Comparison of ENCODE assay signal across 15 cellular contexts in genomic region chr10:12499587-12499986, GRCh38.
DNase-seq lines count a peak whose midpoint lies in the region; ATAC-seq, FAIRE-seq and TF ChIP-seq lines count a peak whose summit lies in the region.
"Had no signal": no experiment of that assay in that cellular context is flagged by ENCODE, and none has a peak within 500 bp of the region (broad histone marks: within the 10 kb centered on the region; RNA-seq: fewer than 3 reads in every experiment).

No MANE protein-coding gene starts in this region.

- H3K27me3 ChIP-seq in CD8-positive, alpha-beta T cell (ENCODE audit: insufficient read depth, low read length), result no peaks in the 10 kb centered on the region
- H3K27me3 ChIP-seq in astrocyte (ENCODE audit: insufficient read depth, low read length), result no peaks in the 10 kb centered on the region
- H3K27me3 ChIP-seq: colonic mucosa, upper lobe of left lung had no signal

- CTCF ChIA-PET in CD8-positive, alpha-beta T cell (lab: Charles Lee), result no interaction called here

- no peak overlapping the region for H3K9ac ChIP-seq in astrocyte (ENCODE audit: low read length)

- H3K4me2 ChIP-seq in astrocyte (ENCODE audit: low read length), result peak overlapping the region; percentile 8

- ATAC-seq in CD8-positive, alpha-beta T cell, result peak; percentile 17
- peak; percentile 81 for ATAC-seq in left ventricle myocardium superior

- peaks cover 22% of the 10 kb centered on the region for H3K79me2 ChIP-seq in astrocyte (ENCODE audit: insufficient read depth, low read length)

- POLR2A ChIA-PET in CD8-positive, alpha-beta T cell (lab: Charles Lee), result no interaction called here

- H3K4me1 Mint-ChIP-seq in CD8-positive, alpha-beta T cell (ENCODE audit: low read depth), result peaks cover 48% of the 10 kb centered on the region
- H3K4me1 Mint-ChIP-seq in astrocyte (ENCODE audit: low read depth, unreplicated experiment), result peaks cover 25% of the 10 kb centered on the region

- intact Hi-C loops in CD8-positive, alpha-beta T cell (cut with DNase I, micrococcal nuclease), result no loop called here
- intact Hi-C loops in left ventricle myocardium superior (cut with micrococcal nuclease), result no loop called here

- H3K4me3 Mint-ChIP-seq in CD8-positive, alpha-beta T cell, result no peak overlapping the region
- H3K4me3 Mint-ChIP-seq in astrocyte (ENCODE audit: unreplicated experiment), result peak overlapping the region; percentile 40

- H3K36me3 ChIP-seq in CD8-positive, alpha-beta T cell (ENCODE audit: insufficient read depth, low read length), result no peaks in the 10 kb centered on the region
- no peaks in the 10 kb centered on the region for H3K36me3 ChIP-seq in astrocyte (ENCODE audit: insufficient read depth, low read length)
- H3K36me3 ChIP-seq: colonic mucosa, upper lobe of left lung had no signal

- H3K9me3 ChIP-seq in CD8-positive, alpha-beta T cell (ENCODE audit: low read length), result no peaks in the 10 kb centered on the region
- no peaks in the 10 kb centered on the region for H3K9me3 ChIP-seq in astrocyte (ENCODE audit: insufficient read depth, low read depth, low read length)
- H3K9me3 ChIP-seq: colonic mucosa, upper lobe of left lung had no signal

- FAIRE-seq in astrocyte (lab: Jason Lieb, UNC), result no peak

- H3K4me3 ChIP-seq in CD8-positive, alpha-beta T cell (ENCODE audit: low read depth, low read length), result no peak overlapping the region
- no peak overlapping the region for H3K4me3 ChIP-seq in astrocyte (ENCODE audit: insufficient read depth, low read depth, low read length)
- H3K4me3 ChIP-seq: colonic mucosa, upper lobe of left lung had no signal

- H3K36me3 Mint-ChIP-seq in CD8-positive, alpha-beta T cell, result no peaks in the 10 kb centered on the region
- peaks cover 4% of the 10 kb centered on the region for H3K36me3 Mint-ChIP-seq in astrocyte (ENCODE audit: low read depth, unreplicated experiment)

- H3K4me1 ChIP-seq in CD8-positive, alpha-beta T cell (ENCODE audit: insufficient read depth, low read length), result peaks cover 6% of the 10 kb centered on the region
- H3K4me1 ChIP-seq in astrocyte (ENCODE audit: insufficient read depth, low read length), result peaks cover 22% of the 10 kb centered on the region

- DNase-seq in CD8-positive, alpha-beta T cell, result no peak
- DNase-seq in astrocyte (ENCODE audit: low read depth) (no peak), left ventricle myocardium superior (no peak), pons (ENCODE audit: low spot score) (peak; percentile 26), HuH-7.5 (ENCODE audit: low spot score) (no peak), NCI-H2107 (lab: John Stamatoyannopoulos, UW) (no peak), ecto neural progenitor cell (ENCODE audit: low spot score) (no peak), NK-92 (lab: John Stamatoyannopoulos, UW; ENCODE audit: unreplicated experiment) (no peak)
- DNase-seq: activated CD4-positive, alpha-beta T cell treated with anti-CD3 and anti-CD28 coated beads for 1 hour; colonic mucosa; kidney glomerular epithelial cell; naive B cell; NCI-H2081; stimulated activated CD8-positive, alpha-beta memory T cell treated with anti-CD3 and anti-CD28 coated beads, Interleukin-4, amount 100 ng/mL, for 48 hours had no signal

- no peak overlapping the region for H3K27ac ChIP-seq in CD8-positive, alpha-beta T cell (ENCODE audit: low read depth, low read length)
- H3K27ac ChIP-seq in astrocyte (ENCODE audit: low read depth, low read length), result peak overlapping the region; percentile 36
- H3K27ac ChIP-seq: colonic mucosa, upper lobe of left lung had no signal

- H3K27me3 Mint-ChIP-seq in CD8-positive, alpha-beta T cell (ENCODE audit: low read depth), result no peaks in the 10 kb centered on the region
- peaks cover 9% of the 10 kb centered on the region for H3K27me3 Mint-ChIP-seq in astrocyte (ENCODE audit: low read depth, unreplicated experiment)
- H3K27me3 Mint-ChIP-seq: naive B cell had no signal

- H3K27ac Mint-ChIP-seq in CD8-positive, alpha-beta T cell, result peak overlapping the region; percentile 5
- H3K27ac Mint-ChIP-seq in astrocyte (ENCODE audit: unreplicated experiment), result peak overlapping the region; percentile 73

- TF ChIP-seq CTCF in CD8-positive, alpha-beta T cell (IDR thresholded peaks at IDR 0.05), result no peak
- TF ChIP-seq CTCF in astrocyte (IDR thresholded peaks at IDR 0.05; ENCODE audit: insufficient read depth, low read depth, low read length), result no peak

- H4K20me1 ChIP-seq in astrocyte (ENCODE audit: insufficient read depth, low read length), result peaks cover 62% of the 10 kb centered on the region

- H3K9me3 Mint-ChIP-seq in CD8-positive, alpha-beta T cell, result no peaks in the 10 kb centered on the region
- no peaks in the 10 kb centered on the region for H3K9me3 Mint-ChIP-seq in astrocyte (ENCODE audit: unreplicated experiment)

- no peak overlapping the region for H2AFZ ChIP-seq in astrocyte (ENCODE audit: low read depth, low read length)
